In the genomic region with DNA sequence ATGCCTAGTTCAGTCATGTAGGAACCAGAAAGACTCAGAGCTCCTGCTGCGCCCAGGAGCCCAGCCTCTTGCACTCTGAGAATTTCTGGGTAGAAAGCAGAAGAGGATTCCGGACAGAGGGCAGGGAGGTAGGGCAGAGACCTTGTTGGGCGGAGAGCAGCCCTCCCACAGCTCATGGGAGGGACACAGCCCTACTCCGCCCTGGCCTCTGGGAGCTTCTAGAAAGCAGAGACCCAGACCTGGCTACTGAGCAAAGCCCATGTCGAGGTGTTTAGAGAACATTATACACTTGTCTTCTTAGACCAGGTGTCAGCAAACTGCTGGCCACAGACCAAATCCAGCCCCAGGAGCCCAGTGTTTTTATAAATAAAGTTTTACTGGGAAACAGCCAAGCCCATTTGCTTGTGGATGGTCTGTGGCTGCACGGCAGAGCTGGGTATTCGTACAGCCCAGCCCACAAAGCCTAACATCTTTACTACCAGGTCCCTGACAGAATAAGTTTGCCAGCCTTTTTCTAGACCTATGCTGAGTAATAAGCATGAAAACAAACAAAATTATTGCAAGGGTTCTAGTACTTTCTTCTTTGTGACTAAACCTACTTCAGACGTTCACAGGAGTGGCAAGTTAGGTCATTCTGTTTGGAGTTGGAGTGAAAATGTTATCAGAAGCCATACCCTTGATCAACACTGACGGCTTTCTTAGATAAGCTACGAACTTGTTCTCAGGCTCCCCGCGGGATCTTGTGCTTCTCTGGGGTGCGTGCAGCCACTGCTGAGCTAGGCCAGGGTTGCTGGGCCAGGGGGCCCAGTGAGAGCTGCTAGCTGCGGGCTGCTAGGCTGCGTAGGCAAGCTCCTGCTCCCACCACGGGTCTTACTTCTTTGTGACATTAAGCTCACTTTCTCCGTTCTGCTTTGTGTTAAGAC, we compare ENCODE assay signal across 14 cellular contexts.
DNase-seq lines count a peak whose midpoint lies in the region; ATAC-seq and TF ChIP-seq lines count a peak whose summit lies in the region.
"Had no signal": no experiment of that assay in that cellular context is flagged by ENCODE, and none has a peak within 500 bp of the region (broad histone marks: within the 10 kb centered on the region; RNA-seq: fewer than 3 reads in every experiment).

No MANE protein-coding gene starts in this region.

- intact Hi-C loops in IMR-90 (cut with micrococcal nuclease) = no loop called here
- intact Hi-C loops in mucosa of descending colon (cut with DNase I, micrococcal nuclease) = no loop called here
- intact Hi-C loops in upper lobe of right lung (cut with DNase I) = no loop called here

- 80% methylated on average over 1 of the region's 17 CpGs; no CpG with 5 or more reads in 1 of the 2 experiments for WGBS in IMR-90 (ENCODE audit: extremely low coverage in 2 of 2, insufficient read length in 1 of 2), 2 experiments

- no peak overlapping the region for H3K14ac ChIP-seq in IMR-90 (replicated peaks; ENCODE audit: low read depth, low read length)

- H3K4me2 ChIP-seq in IMR-90 (ENCODE audit: low read depth, low read length) = no peak overlapping the region

- H3K9ac ChIP-seq in IMR-90 (ENCODE audit: low read depth, low read length) = no peak overlapping the region

- H3K18ac ChIP-seq in IMR-90 (ENCODE audit: low read depth, low read length) = no peak overlapping the region; the same call in 1 of the 2 replicates

- peak overlapping the region; percentile 37; the same call in 1 of the 2 replicates for H2BK120ac ChIP-seq in IMR-90 (ENCODE audit: low read depth, low read length)

- no peak overlapping the region for H2BK5ac ChIP-seq in IMR-90 (ENCODE audit: low read depth, low read length, poor library complexity, severe bottlenecking)

- TF ChIP-seq POLR2A in IMR-90 (IDR thresholded peaks at IDR 0.05; ENCODE audit: low read depth, low read length) (no peak), erythroblast (IDR thresholded peaks at IDR 0.05; ENCODE audit: low read length) (no peak)

- no peak overlapping the region for H2AK9ac ChIP-seq in IMR-90 (replicated peaks; ENCODE audit: low read depth, low read length, poor library complexity)

- peak overlapping the region; percentile 41; the same call in 1 of the 2 replicates for H4K91ac ChIP-seq in IMR-90 (ENCODE audit: insufficient read depth, low read depth, low read length)

- TF ChIP-seq CTCF in IMR-90 (conservative IDR thresholded peaks at IDR 0.05; ENCODE audit: low read depth, low read length) (no peak), mucosa of descending colon (IDR thresholded peaks at IDR 0.05) (no peak), upper lobe of right lung (IDR thresholded peaks at IDR 0.05) (no peak)

- H3K9me1 ChIP-seq in IMR-90 (ENCODE audit: insufficient read depth, low read length) = no peaks in the 10 kb centered on the region

- no peak overlapping the region for H3K56ac ChIP-seq in IMR-90 (ENCODE audit: extremely low read depth, insufficient read depth, low read length)

- BruUV-seq in IMR-90 (replicated peaks; lab: Mats Ljungman, UMichigan) = no TSS peak

- TF ChIP-seq RAD21 in IMR-90 (IDR thresholded peaks at IDR 0.05; ENCODE audit: low read length) = no peak

- H3K27ac ChIP-seq in IMR-90 (ENCODE audit: insufficient read depth, low read length) = no peak overlapping the region
- H3K27ac ChIP-seq in upper lobe of right lung = no peak overlapping the region

- no peak overlapping the region for H2AK5ac ChIP-seq in IMR-90 (ENCODE audit: low read depth, low read length)

- H4K20me1 ChIP-seq in IMR-90 (ENCODE audit: insufficient read depth, low read length) = no peaks in the 10 kb centered on the region

- H4K5ac ChIP-seq in IMR-90 (ENCODE audit: low read depth, low read length) = no peak overlapping the region

- H3K4ac ChIP-seq in IMR-90 (ENCODE audit: low read depth, low read length) = peak overlapping the region; percentile 45; the same call in 1 of the 2 replicates

- no peaks in the 10 kb centered on the region for H3K9me3 ChIP-seq in IMR-90 (ENCODE audit: control insufficient read depth, insufficient read depth, low read length)
- no peaks in the 10 kb centered on the region for H3K9me3 ChIP-seq in mucosa of descending colon
- H3K9me3 ChIP-seq in upper lobe of right lung = no peaks in the 10 kb centered on the region

- no peak overlapping the region for H3K23ac ChIP-seq in IMR-90 (ENCODE audit: low read depth, low read length)

- ATAC-seq in IMR-90 (ENCODE audit: low read depth) (no peak; the same call in 1 of the 2 replicates), mucosa of descending colon (peak; percentile 44), upper lobe of right lung (peak; percentile 59), GM21723 (IDR thresholded peaks at IDR 0.05; ENCODE audit: unreplicated experiment) (no peak)

- H3K4me1 ChIP-seq in IMR-90 (ENCODE audit: control insufficient read depth, insufficient read depth, low read length) (peaks cover 7% of the 10 kb centered on the region; the same call in 1 of the 2 replicates), mucosa of descending colon (ENCODE audit: low read depth) (no peaks in the 10 kb centered on the region), upper lobe of right lung (peaks cover 13% of the 10 kb centered on the region)

- H3K4me3 ChIP-seq in IMR-90 (ENCODE audit: insufficient read depth, low read depth, low read length) = no peak overlapping the region
- no peak overlapping the region for H3K4me3 ChIP-seq in mucosa of descending colon
- H3K4me3 ChIP-seq in upper lobe of right lung = no peak overlapping the region

- H3K27me3 ChIP-seq in IMR-90 (ENCODE audit: control insufficient read depth, insufficient read depth, low read length) = peaks cover 5% of the 10 kb centered on the region; the same call in 1 of the 2 replicates
- no peaks in the 10 kb centered on the region for H3K27me3 ChIP-seq in upper lobe of right lung

- no peak overlapping the region for H2AFZ ChIP-seq in IMR-90 (replicated peaks; ENCODE audit: low read length, poor library complexity)

- in situ Hi-C loops in IMR-90 (cut with MboI; ENCODE audit: low sequenced_read_pairs) = no loop called here

- H4K8ac ChIP-seq in IMR-90 (ENCODE audit: low read depth in 2 of 2, low read length in 2 of 2) = no peak overlapping the region

- DNase-seq in IMR-90 = no peak
- DNase-seq in erythroblast (lab: John Stamatoyannopoulos, UW) = peak; percentile 58 to 85
- no peak for DNase-seq in mucosa of descending colon
- DNase-seq in upper lobe of right lung = no peak
- no peak for DNase-seq in amniotic stem cell (lab: John Stamatoyannopoulos, UW)
- no peak for DNase-seq in MV-4-11 (lab: John Stamatoyannopoulos, UW)
- DNase-seq: CD4-positive, CD25-positive, alpha-beta regulatory T cell; H9; NCI-H187; NCI-H2171; NCI-H446 treated with DMSO at 0.1 percent for 48 hours; NK-92 treated with Interleukin-12 subunit alpha and Interleukin-12 subunit beta, amount 100 ng/mL, for 24 hours; SHP77 treated with DMSO at 0.1 percent for 48 hours had no signal

- no peak overlapping the region for H2BK15ac ChIP-seq in IMR-90 (ENCODE audit: low read depth, low read length)

- dilution Hi-C loops in IMR-90 (cut with HindIII; ENCODE audit: low sequenced_read_pairs, unreplicated experiment) = no loop called here

- H3K36me3 ChIP-seq in IMR-90 (ENCODE audit: control insufficient read depth, insufficient read depth, low read length) = no peaks in the 10 kb centered on the region
- H3K36me3 ChIP-seq in mucosa of descending colon (ENCODE audit: low read depth) = no peaks in the 10 kb centered on the region
- H3K36me3 ChIP-seq in upper lobe of right lung = no peaks in the 10 kb centered on the region

- CTCF ChIA-PET in IMR-90 (lab: Yijun Ruan, JAX) = interaction anchor here (0.6 kb wide), 1 partner anchor 14 kb away, joined by 3 read pairs; no protein-coding TSS in a partner anchor

- H3K79me1 ChIP-seq in IMR-90 (ENCODE audit: low read depth in 1 of 2, low read length in 2 of 2) = no peaks in the 10 kb centered on the region

- POLR2A ChIA-PET in IMR-90 (lab: Charles Lee; ENCODE audit: unreplicated experiment) = no interaction called here

- H2BK20ac ChIP-seq in IMR-90 (ENCODE audit: low read depth, low read length) = no peak overlapping the region; the same call in 1 of the 2 replicates

TF ChIP-seq in IMR-90, 13 proteins besides CTCF, POLR2A, EP300 and RAD21:
- TF ChIP-seq SMC3 (IDR thresholded peaks at IDR 0.05; ENCODE audit: low read depth, low read length) (no peak), MXI1 (IDR thresholded peaks at IDR 0.05; ENCODE audit: borderline replicate concordance, low read depth, low read length) (no peak), NFE2L2 (IDR thresholded peaks at IDR 0.05; ENCODE audit: low read depth, low read length) (no peak), CHD1 (IDR thresholded peaks at IDR 0.05; ENCODE audit: low read depth, low read length) (no peak), RFX5 (IDR thresholded peaks at IDR 0.05; ENCODE audit: low read depth, low read length) (no peak), ELK1 (IDR thresholded peaks at IDR 0.05; ENCODE audit: borderline replicate concordance, low read depth, low read length) (no peak)

Comparison
In these comparisons a context has a peak if more than half of its experiments do, and no peak if none do; other contexts are left out.
1. ATAC-seq: peak in mucosa of descending colon (single experiment) and upper lobe of right lung (single experiment); none in IMR-90 (single experiment) and GM21723 (single experiment).
2. DNase-seq: peak in erythroblast (2 of 2); none in IMR-90 (single experiment), mucosa of descending colon (0 of 3), upper lobe of right lung (single experiment), amniotic stem cell (single experiment) and MV-4-11 (single experiment).